25 cellular contexts compared by ENCODE assay signal in the genomic region with DNA sequence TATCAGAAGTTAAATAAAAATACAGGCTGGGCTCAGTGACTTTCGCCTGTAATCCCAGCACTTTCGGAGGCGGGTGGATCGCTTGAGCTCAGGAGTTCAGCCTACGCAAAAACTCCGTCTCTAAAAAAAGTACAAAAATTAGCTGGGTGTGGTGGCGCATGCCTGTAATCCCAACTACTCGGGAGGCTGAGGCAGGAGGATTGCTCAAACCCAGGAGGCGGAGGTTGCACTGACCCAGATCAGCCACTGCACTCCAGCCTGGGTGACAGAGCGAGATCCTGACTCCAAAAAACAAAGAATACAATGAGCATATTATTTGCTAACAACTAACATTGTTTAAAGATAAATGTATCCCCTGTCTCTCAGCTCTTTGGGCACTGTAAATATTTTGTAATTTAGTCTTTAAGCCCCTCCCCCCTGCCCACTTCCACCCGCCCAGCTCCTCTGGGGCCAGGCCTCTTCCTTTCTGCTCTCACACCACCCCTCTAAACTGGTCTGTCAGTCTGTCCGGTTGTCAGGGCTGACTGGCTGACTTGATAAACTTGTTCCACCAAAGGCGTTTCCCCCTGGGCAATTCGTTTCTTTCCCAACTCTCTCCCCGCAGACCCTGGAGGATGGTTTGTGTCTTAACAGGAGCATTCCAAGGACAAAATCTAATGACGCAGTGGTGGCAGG.
A peak's percentile ranks its signal among the peaks of the same experiment; 100 is the strongest.
DNase-seq lines count a peak whose midpoint lies in the region; ATAC-seq lines count a peak whose summit lies in the region.
"Had no signal": no experiment of that assay in that cellular context is flagged by ENCODE, and none has a peak within 500 bp of the region (broad histone marks: within the 10 kb centered on the region; RNA-seq: fewer than 3 reads in every experiment).

No MANE protein-coding gene starts in this region.

- no peaks in the 10 kb centered on the region for H3K27me3 ChIP-seq in BLaER1 treated with 17β-estradiol and CSF1 and Interleukin-3, amounts not matched to agents 10 nM and 100 nM
- H3K27me3 ChIP-seq: left lung, SJCRH30, spleen had no signal

- no peaks in the 10 kb centered on the region; a peak in 1 of 22 replicates for H4K20me1 ChIP-seq in BLaER1 treated with 17β-estradiol and CSF1 and Interleukin-3, amounts not matched to agents 10 nM and 100 nM

- no peaks in the 10 kb centered on the region for H3K36me3 ChIP-seq in BLaER1 treated with 17β-estradiol and CSF1 and Interleukin-3, amounts not matched to agents 10 nM and 100 nM
- H3K36me3 ChIP-seq: left lung, SJCRH30, spleen had no signal

- H3K9ac ChIP-seq in BLaER1 treated with 17β-estradiol and CSF1 and Interleukin-3, amounts not matched to agents 10 nM and 100 nM = no peak overlapping the region

- peak overlapping the region; percentile 53 to 97 (median 72) for H3K4me2 ChIP-seq in BLaER1 treated with 17β-estradiol and CSF1 and Interleukin-3, amounts not matched to agents 10 nM and 100 nM

- DNase-seq in NOMO-1 treated with dmso at 0.1 percent for 144 hours (lab: John Stamatoyannopoulos, UW; ENCODE audit: unreplicated experiment) (peak; percentile 7), globus pallidus (ENCODE audit: low spot score) (peak; percentile 89), pons (ENCODE audit: low spot score) (peak; percentile 92), cerebellar cortex (ENCODE audit: low spot score) (no peak), OCI-M2 (lab: John Stamatoyannopoulos, UW; ENCODE audit: unreplicated experiment) (no peak), DMS53 treated with DMSO at 0.1 percent for 48 hours (lab: John Stamatoyannopoulos, UW; ENCODE audit: unreplicated experiment) (no peak), left lobe of liver (ENCODE audit: low spot score) (no peak)
- DNase-seq: ACHN; activated CD4-positive, alpha-beta memory T cell treated with anti-CD3 and anti-CD28 coated beads for 36 hours; activated CD4-positive, CD25-positive, alpha-beta regulatory T cell; activated naive CD4-positive, alpha-beta T cell treated with Interleukin-2 at 50 U/mL for 16 hours; activated T-cell treated with anti-CD3 and anti-CD28 coated beads for 4 hours; aorta; CD4-positive, CD25-positive, alpha-beta regulatory T cell; DMS53; effector memory CD8-positive, alpha-beta T cell; left lung; NCI-H748 treated with DMSO at 0.1 percent for 48 hours; OCI-M1; SJCRH30; spleen; stimulated activated CD4-positive, alpha-beta T cell treated with anti-CD3 and anti-CD28 coated beads, Interleukin-4, amount 100 ng/mL, for 4 hours had no signal

- H3K9me3 ChIP-seq in BLaER1 treated with 17β-estradiol and CSF1 and Interleukin-3, amounts not matched to agents 10 nM and 100 nM (replicated peaks in 1 of 11) = no peaks in the 10 kb centered on the region
- H3K9me3 ChIP-seq: left lung, SJCRH30, spleen had no signal

- ATAC-seq in left lobe of liver = no peak
- ATAC-seq: effector memory CD8-positive, alpha-beta T cell; GM12878; left lung had no signal

- no peak overlapping the region for H3K4me3 ChIP-seq in BLaER1 treated with 17β-estradiol and CSF1 and Interleukin-3, amounts not matched to agents 10 nM and 100 nM
- H3K4me3 ChIP-seq: GM12878, left lung, SJCRH30, spleen had no signal

- peaks cover 47 to 90% (median 60%) of the 10 kb centered on the region in 10 experiments for H3K4me1 ChIP-seq in BLaER1 treated with 17β-estradiol and CSF1 and Interleukin-3, amounts not matched to agents 10 nM and 100 nM

- H3K27ac ChIP-seq in BLaER1 treated with 17β-estradiol and CSF1 and Interleukin-3, amounts not matched to agents 10 nM and 100 nM = peak overlapping the region in 4 of 11 experiments; percentile 8 to 87 (median 70); a peak in 5 of 22 replicates
- H3K27ac ChIP-seq: HL-60, SJCRH30 had no signal

Comparison
In these comparisons a context has a peak if more than half of its experiments do, and no peak if none do; other contexts are left out.
1. DNase-seq: peak in NOMO-1 treated with dmso at 0.1 percent for 144 hours (single experiment), globus pallidus (single experiment) and pons (single experiment); none in cerebellar cortex (single experiment), OCI-M2 (single experiment), DMS53 treated with DMSO at 0.1 percent for 48 hours (single experiment) and left lobe of liver (single experiment).